In genomic region chr6:170084166-170084730, GRCh38 we compare ENCODE assay signal across 20 cellular contexts.
"Had no signal": no experiment of that assay in that cellular context is flagged by ENCODE, and none has a peak within 500 bp of the region (broad histone marks: within the 10 kb centered on the region; RNA-seq: fewer than 3 reads in every experiment).

No MANE protein-coding gene starts in this region.

- H3K4me3 ChIP-seq: heart left ventricle, mucosa of descending colon, SK-N-MC, tibial nerve, uterus had no signal

- H3K27ac ChIP-seq: heart left ventricle, SK-N-MC, tibial nerve, uterus had no signal

- H3K4me1 ChIP-seq: uterus had no signal

- H3K9me3 ChIP-seq: heart left ventricle, mucosa of descending colon, uterus had no signal

- H3K4me3 Mint-ChIP-seq: activated CD8-positive, alpha-beta T cell treated with anti-CD3 and anti-CD28 coated beads for 36 hours; activated naive CD8-positive, alpha-beta T cell treated with anti-CD3 and anti-CD28 coated beads, Interleukin-2, amount 50 U/mL, for 24 hours; activated T-cell treated with anti-CD3 and anti-CD28 coated beads, Interleukin-2, amount 50 U/mL, for 72 hours; nephron progenitor cell; stimulated activated effector memory CD8-positive, alpha-beta T cell treated with anti-CD3 and anti-CD28 coated beads, Interleukin-12 subunit alpha, Interleukin-12 subunit beta, amount 100 ng/mL, for 72 hours; stimulated activated naive CD8-positive, alpha-beta T cell treated with anti-CD3 and anti-CD28 coated beads, Interleukin-15, amount 100 ng/mL, for 72 hours; T-helper 17 cell had no signal

- H3K27ac Mint-ChIP-seq: activated B cell treated with CpG ODN at 0.5 μM for 24 hours; activated CD8-positive, alpha-beta T cell treated with anti-CD3 and anti-CD28 coated beads for 36 hours; activated T-cell treated with anti-CD3 and anti-CD28 coated beads, Interleukin-2, amount 50 U/mL, for 72 hours; stimulated activated effector memory CD8-positive, alpha-beta T cell treated with anti-CD3 and anti-CD28 coated beads, Interleukin-12 subunit alpha, Interleukin-12 subunit beta, amount 100 ng/mL, for 72 hours; stimulated activated naive CD8-positive, alpha-beta T cell treated with anti-CD3 and anti-CD28 coated beads, Interleukin-15, amount 100 ng/mL, for 72 hours; T-helper 17 cell had no signal

- H3K27me3 ChIP-seq: uterus had no signal

- H3K9me3 Mint-ChIP-seq: activated B cell treated with CpG ODN at 0.5 μM for 24 hours; activated CD8-positive, alpha-beta T cell treated with anti-CD3 and anti-CD28 coated beads for 36 hours; stimulated activated effector memory CD8-positive, alpha-beta T cell treated with anti-CD3 and anti-CD28 coated beads, Interleukin-12 subunit alpha, Interleukin-12 subunit beta, amount 100 ng/mL, for 72 hours had no signal

- DNase-seq: activated CD4-positive, alpha-beta T cell treated with anti-CD3 and anti-CD28 coated beads for 48 hours; activated CD8-positive, alpha-beta T cell treated with anti-CD3 and anti-CD28 coated beads for 36 hours; activated gamma-delta T cell; activated naive CD4-positive, alpha-beta T cell treated with anti-CD3 and anti-CD28 coated beads, Interleukin-2, amount 50 U/mL, for 16 hours; activated naive CD8-positive, alpha-beta T cell treated with anti-CD3 and anti-CD28 coated beads, Interleukin-2, amount 50 U/mL, for 24 hours; activated T-cell treated with anti-CD3 and anti-CD28 coated beads, Interleukin-2, amount 50 U/mL, for 72 hours; mesenchymal stem cell; mucosa of descending colon; nephron progenitor cell; nucleus accumbens; stimulated activated CD4-positive, alpha-beta T cell treated with anti-CD3 and anti-CD28 coated beads, Interleukin-12 subunit alpha, Interleukin-12 subunit beta, amount 100 ng/mL, for 4 hours; SW 1271; uterus had no signal

- ATAC-seq: activated CD8-positive, alpha-beta T cell treated with anti-CD3 and anti-CD28 coated beads for 36 hours; activated naive CD8-positive, alpha-beta T cell treated with anti-CD3 and anti-CD28 coated beads, Interleukin-2, amount 50 U/mL, for 24 hours; activated T-cell treated with anti-CD3 and anti-CD28 coated beads, Interleukin-2, amount 50 U/mL, for 72 hours; heart left ventricle; mucosa of descending colon; stimulated activated effector memory CD8-positive, alpha-beta T cell treated with anti-CD3 and anti-CD28 coated beads, Interleukin-12 subunit alpha, Interleukin-12 subunit beta, amount 100 ng/mL, for 72 hours; stimulated activated naive CD8-positive, alpha-beta T cell treated with anti-CD3 and anti-CD28 coated beads, Interleukin-15, amount 100 ng/mL, for 72 hours; T-helper 17 cell had no signal

- H3K27me3 Mint-ChIP-seq: activated B cell treated with CpG ODN at 0.5 μM for 24 hours; activated CD8-positive, alpha-beta T cell treated with anti-CD3 and anti-CD28 coated beads for 36 hours; activated naive CD8-positive, alpha-beta T cell treated with anti-CD3 and anti-CD28 coated beads, Interleukin-2, amount 50 U/mL, for 24 hours; stimulated activated naive CD8-positive, alpha-beta T cell treated with anti-CD3 and anti-CD28 coated beads, Interleukin-15, amount 100 ng/mL, for 72 hours; T-helper 17 cell had no signal

- H3K36me3 ChIP-seq: heart left ventricle, tibial nerve, uterus had no signal
